ENCODE assay signal across 8 cellular contexts in the genomic region with DNA sequence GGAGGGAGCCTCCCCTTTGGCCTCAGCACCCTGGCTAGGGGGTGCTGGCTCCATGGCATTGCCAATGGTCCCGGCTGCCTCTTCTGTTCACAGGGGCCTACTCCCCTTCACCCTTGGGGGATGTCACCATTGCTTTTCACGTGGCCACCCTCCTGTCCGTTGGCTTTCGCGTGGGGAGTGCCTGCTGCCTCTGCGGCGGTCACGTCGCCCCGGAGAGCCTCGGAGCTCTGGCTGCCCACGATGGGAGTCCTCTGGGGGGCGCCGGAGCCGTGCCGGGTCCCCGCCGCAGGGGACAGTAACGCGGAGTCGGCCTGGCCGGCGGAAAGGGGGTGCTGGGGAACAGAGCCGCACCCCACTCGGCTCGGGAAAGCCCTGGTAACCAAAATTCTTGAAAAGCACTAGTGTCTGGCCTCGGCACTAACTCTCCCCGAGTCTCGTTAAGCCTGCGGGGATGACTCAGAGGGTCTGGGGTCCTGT. TPM values are rescaled to one million over a fixed set of nuclear protein-coding genes. Genes with fewer than 3 reads are reported as not detected.
DNase-seq lines count a peak whose midpoint lies in the region; ATAC-seq, FAIRE-seq and TF ChIP-seq lines count a peak whose summit lies in the region.

No MANE protein-coding gene starts in this region.

- peak overlapping the region; percentile 77 for H3K4me2 ChIP-seq in IMR-90 (ENCODE audit: low read depth, low read length)
- peak overlapping the region; percentile 72 to 86 for H3K4me2 ChIP-seq in H1 (ENCODE audit: insufficient read depth in 1 of 2, low read depth in 2 of 2, low read length in 2 of 2)

- H4K5ac ChIP-seq in IMR-90 (ENCODE audit: low read depth, low read length) (peak overlapping the region; percentile 80), H1 (ENCODE audit: insufficient read length, low read depth, low read length) (peak overlapping the region; percentile 92)

- H3K27ac Mint-ChIP-seq in CD4-positive, CD25-positive, alpha-beta regulatory T cell, result peak overlapping the region; percentile 72 to 90 (median 84)

- H3K4me3 Mint-ChIP-seq in CD4-positive, CD25-positive, alpha-beta regulatory T cell, result peak overlapping the region; percentile 85 to 87 (median 86)

- H2AK9ac ChIP-seq in IMR-90 (replicated peaks; ENCODE audit: low read depth, low read length, poor library complexity), result peak overlapping the region; percentile 59

- H3K79me2 ChIP-seq in H1 (ENCODE audit: control insufficient read depth in 1 of 2, insufficient read depth in 2 of 2, low read length in 2 of 2), result no peaks in the 10 kb centered on the region

- H3K27me3 Mint-ChIP-seq in CD4-positive, CD25-positive, alpha-beta regulatory T cell, result peaks cover 6% of the 10 kb centered on the region

- peak overlapping the region; percentile 87 for H3K4me3 ChIP-seq in CD4-positive, CD25-positive, alpha-beta regulatory T cell (ENCODE audit: low read depth, low read length)
- H3K4me3 ChIP-seq in IMR-90 (ENCODE audit: insufficient read depth, low read depth, low read length) (peak overlapping the region; percentile 79), WI38 (ENCODE audit: low read depth, low read length) (peak overlapping the region; percentile 84), H1 (ENCODE audit: extremely low read depth in 1 of 4, insufficient read depth in 2 of 4, low read depth in 3 of 4, low read length in 4 of 4) (peak overlapping the region; percentile 50 to 86 (median 82)), mononuclear cell (ENCODE audit: low read length) (peak overlapping the region; percentile 70)

- H2BK15ac ChIP-seq in IMR-90 (ENCODE audit: low read depth, low read length), result peak overlapping the region; percentile 34; the same call in 1 of the 3 replicates
- H2BK15ac ChIP-seq in H1 (ENCODE audit: low read length), result no peak overlapping the region; the same call in 1 of the 2 replicates

- peak overlapping the region; percentile 99 for H2AFZ ChIP-seq in IMR-90 (replicated peaks; ENCODE audit: low read length, poor library complexity)
- peak overlapping the region; percentile 34 for H2AFZ ChIP-seq in H1 (ENCODE audit: low read length)

- no peaks in the 10 kb centered on the region for H3K9me3 ChIP-seq in CD4-positive, CD25-positive, alpha-beta regulatory T cell (ENCODE audit: control insufficient read depth in 2 of 2, low read length in 2 of 2)
- H3K9me3 ChIP-seq in IMR-90 (ENCODE audit: control insufficient read depth, insufficient read depth, low read length) (no peaks in the 10 kb centered on the region), H1 (ENCODE audit: insufficient read depth in 2 of 2, low read depth in 1 of 2, low read length in 1 of 2) (no peaks in the 10 kb centered on the region), mononuclear cell (ENCODE audit: low read depth, low read length) (no peaks in the 10 kb centered on the region)

- no TSS peak for BruUV-seq in IMR-90 (replicated peaks; lab: Mats Ljungman, UMichigan)

- H3K27ac ChIP-seq in CD4-positive, CD25-positive, alpha-beta regulatory T cell (ENCODE audit: insufficient read depth, low read length, poor library complexity, severe bottlenecking), result peak overlapping the region; percentile 84
- H3K27ac ChIP-seq in IMR-90 (ENCODE audit: insufficient read depth, low read length) (peak overlapping the region; percentile 68), H1 (ENCODE audit: low read depth, low read length) (peak overlapping the region; percentile 77), substantia nigra (ENCODE audit: low read depth, low read length, poor library complexity, severe bottlenecking) (peak overlapping the region; percentile 78)

- H4K20me1 ChIP-seq in IMR-90 (ENCODE audit: insufficient read depth, low read length) (no peaks in the 10 kb centered on the region), H1 (replicated peaks in 1 of 2; ENCODE audit: control insufficient read depth in 1 of 2, insufficient read depth in 2 of 2, low read length in 2 of 2) (no peaks in the 10 kb centered on the region)

- H2BK5ac ChIP-seq in IMR-90 (ENCODE audit: low read depth, low read length, poor library complexity, severe bottlenecking) (peak overlapping the region; percentile 35), H1 (ENCODE audit: low read depth, low read length) (peak overlapping the region; percentile 46)

- H3K18ac ChIP-seq in IMR-90 (ENCODE audit: low read depth, low read length) (peak overlapping the region; percentile 72), H1 (ENCODE audit: extremely low read depth, low read length) (peak overlapping the region; percentile 98)

- H3K9ac ChIP-seq in IMR-90 (ENCODE audit: low read depth, low read length) (peak overlapping the region; percentile 74), H1 (replicated peaks in 1 of 4; ENCODE audit: extremely low read depth in 1 of 4, low read depth in 3 of 4, low read length in 3 of 4) (peak overlapping the region in 2 of 4 experiments; percentile 67 to 74; a peak in 4 of 7 replicates)

- H3K36me3 ChIP-seq in CD4-positive, CD25-positive, alpha-beta regulatory T cell (ENCODE audit: control insufficient read depth, insufficient read depth, low read length), result peaks cover 29% of the 10 kb centered on the region
- peaks cover 13% of the 10 kb centered on the region for H3K36me3 ChIP-seq in IMR-90 (ENCODE audit: control insufficient read depth, insufficient read depth, low read length)
- peaks cover 0 to 26% (median 10%) of the 10 kb centered on the region in 4 experiments; a peak in 6 of 8 replicates for H3K36me3 ChIP-seq in H1 (ENCODE audit: control insufficient read depth in 2 of 4, insufficient read depth in 4 of 4, low read length in 3 of 4)

- TF ChIP-seq POLR2A in IMR-90 (IDR thresholded peaks at IDR 0.05; ENCODE audit: low read depth, low read length) (no peak), H1 (IDR thresholded peaks at IDR 0.05; ENCODE audit: control extremely low read depth in 1 of 2, low read depth in 2 of 2, low read length in 2 of 2) (no peak)

- peaks cover 6% of the 10 kb centered on the region; the same call in 1 of the 2 replicates for H3K23me2 ChIP-seq in H1 (ENCODE audit: low read depth, low read length)

- peak overlapping the region; percentile 27 for H3K14ac ChIP-seq in IMR-90 (replicated peaks; ENCODE audit: low read depth, low read length)
- no peak overlapping the region for H3K14ac ChIP-seq in H1 (ENCODE audit: insufficient read length)

- H3K23ac ChIP-seq in IMR-90 (ENCODE audit: low read depth, low read length), result peak overlapping the region; percentile 76; the same call in 1 of the 2 replicates
- H3K23ac ChIP-seq in H1 (ENCODE audit: insufficient read length), result no peak overlapping the region

- peaks cover 23% of the 10 kb centered on the region for H3K36me3 Mint-ChIP-seq in CD4-positive, CD25-positive, alpha-beta regulatory T cell

- H3K9me1 ChIP-seq in IMR-90 (ENCODE audit: insufficient read depth, low read length), result peaks cover 2% of the 10 kb centered on the region

- TF ChIP-seq RAD21 in IMR-90 (IDR thresholded peaks at IDR 0.05; ENCODE audit: low read length) (no peak), H1 (IDR thresholded peaks at IDR 0.05 in 1 of 2, conservative IDR thresholded peaks at IDR 0.05 in 1 of 2; ENCODE audit: low read depth in 2 of 2, low read length in 2 of 2) (no peak; a peak in 1 of 4 replicates)

- CTCF ChIA-PET in IMR-90 (lab: Yijun Ruan, JAX) (interaction anchor here (0.6 to 1.2 kb wide), 4 partner anchors 9 to 289 kb away, joined by 3 to 4 read pairs (median 4); no protein-coding TSS in a partner anchor), H1 (lab: Charles Lee; ENCODE audit: partially characterized antibody) (interaction anchor here (0.7 to 4.2 kb wide), 20 partner anchors 9 to 286 kb away, joined by 3 to 35 read pairs (median 4); no protein-coding TSS in a partner anchor)

- intact Hi-C loops in IMR-90 (cut with micrococcal nuclease), result loop anchor here (5.0 kb wide), 1 partner anchor 401 kb away; no protein-coding TSS in a partner anchor

- peak in 2 of 3 donors; percentile 11 to 37 for DNase-seq in CD4-positive, CD25-positive, alpha-beta regulatory T cell
- DNase-seq in IMR-90 (no peak), H1 (ENCODE audit: low read depth in 1 of 2, low spot score in 2 of 2) (peak in 1 of 2 experiments; percentile 67), substantia nigra (lab: John Stamatoyannopoulos, UW) (peak in 26 of 49 donors; percentile 4 to 51 (median 23)), NCI-H774 (lab: John Stamatoyannopoulos, UW) (no peak)

- no peak for TF ChIP-seq EP300 in H1 (IDR thresholded peaks at IDR 0.05; ENCODE audit: borderline replicate concordance in 1 of 2, low read depth in 2 of 2, low read length in 2 of 2)

- H2BK20ac ChIP-seq in IMR-90 (ENCODE audit: low read depth, low read length) (peak overlapping the region; percentile 26; the same call in 1 of the 2 replicates), H1 (ENCODE audit: low read length) (no peak overlapping the region)

- peaks cover 33% of the 10 kb centered on the region for H3K4me1 ChIP-seq in CD4-positive, CD25-positive, alpha-beta regulatory T cell (ENCODE audit: control insufficient read depth, insufficient read depth, low read length, poor library complexity, severe bottlenecking)
- H3K4me1 ChIP-seq in IMR-90 (ENCODE audit: control insufficient read depth, insufficient read depth, low read length), result peaks cover 3% of the 10 kb centered on the region
- peaks cover 0 to 3% (median 0%) of the 10 kb centered on the region in 4 experiments; a peak in 3 of 7 replicates for H3K4me1 ChIP-seq in H1 (replicated peaks in 1 of 4; ENCODE audit: control insufficient read depth in 3 of 4, insufficient read depth in 4 of 4, low read length in 3 of 4)
- H3K4me1 ChIP-seq in mononuclear cell (ENCODE audit: insufficient read depth, low read length), result peaks cover 18% of the 10 kb centered on the region

- peak; percentile 5 to 15 for ATAC-seq in CD4-positive, CD25-positive, alpha-beta regulatory T cell (ENCODE audit: low read depth in 2 of 2)
- ATAC-seq in GM19395 (IDR thresholded peaks at IDR 0.05; ENCODE audit: unreplicated experiment), result peak; percentile 17
- peak; percentile 30 for ATAC-seq in IMR-90 (ENCODE audit: low read depth)

- H3K4ac ChIP-seq in IMR-90 (ENCODE audit: low read depth, low read length) (peak overlapping the region; percentile 67), H1 (replicated peaks; ENCODE audit: insufficient read length, low read depth, low read length) (peak overlapping the region; percentile 44)

- no peaks in the 10 kb centered on the region for H3K9me3 Mint-ChIP-seq in CD4-positive, CD25-positive, alpha-beta regulatory T cell

- dilution Hi-C loops in IMR-90 (cut with HindIII; ENCODE audit: low sequenced_read_pairs, unreplicated experiment), result no loop called here

- POLR2A ChIA-PET in IMR-90 (lab: Charles Lee; ENCODE audit: unreplicated experiment), result interaction anchor here (0.7 kb wide), 1 partner anchor 16 kb away, joined by 3 read pairs; no protein-coding TSS in a partner anchor
- POLR2A ChIA-PET in H1 (lab: Charles Lee; ENCODE audit: partially characterized antibody), result interaction anchor here (1.0 to 1.7 kb wide), 5 partner anchors 20 to 97 kb away, joined by 3 to 4 read pairs (median 4); no protein-coding TSS in a partner anchor

- no peaks in the 10 kb centered on the region for H3K27me3 ChIP-seq in CD4-positive, CD25-positive, alpha-beta regulatory T cell (ENCODE audit: control insufficient read depth, insufficient read depth, low read length)
- H3K27me3 ChIP-seq in IMR-90 (ENCODE audit: control insufficient read depth, insufficient read depth, low read length), result no peaks in the 10 kb centered on the region
- H3K27me3 ChIP-seq in H1 (replicated peaks in 1 of 4; ENCODE audit: control insufficient read depth in 3 of 4, extremely low read depth in 1 of 4, insufficient read depth in 3 of 4, low read length in 3 of 4), result no peaks in the 10 kb centered on the region; a peak in 1 of 7 replicates
- no peaks in the 10 kb centered on the region for H3K27me3 ChIP-seq in mononuclear cell (ENCODE audit: insufficient read depth, low read length)

- H4K8ac ChIP-seq in IMR-90 (ENCODE audit: low read depth in 2 of 2, low read length in 2 of 2) (peak overlapping the region; percentile 82 to 95), H1 (ENCODE audit: extremely low read depth, insufficient read depth, low read length) (peak overlapping the region; percentile 82; the same call in 1 of the 2 replicates)

- H3K4me1 Mint-ChIP-seq in CD4-positive, CD25-positive, alpha-beta regulatory T cell, result peaks cover 14 to 43% (median 27%) of the 10 kb centered on the region in 4 donors

- H2AK5ac ChIP-seq in IMR-90 (ENCODE audit: low read depth, low read length) (peak overlapping the region; percentile 49; the same call in 1 of the 2 replicates), H1 (ENCODE audit: low read depth, low read length) (no peak overlapping the region)

- H3K56ac ChIP-seq in IMR-90 (ENCODE audit: extremely low read depth, insufficient read depth, low read length) (peak overlapping the region; percentile 61; the same call in 1 of the 2 replicates), H1 (replicated peaks; ENCODE audit: insufficient read length, low read depth, low read length) (peak overlapping the region; percentile 62)

- peak overlapping the region; percentile 90 for H2BK12ac ChIP-seq in H1 (ENCODE audit: low read depth, low read length)

- H4K91ac ChIP-seq in IMR-90 (ENCODE audit: insufficient read depth, low read depth, low read length) (peak overlapping the region; percentile 77), H1 (replicated peaks; ENCODE audit: insufficient read length, low read length) (peak overlapping the region; percentile 38)

- H3K79me1 ChIP-seq in IMR-90 (ENCODE audit: low read depth in 1 of 2, low read length in 2 of 2) (peaks cover 16 to 29% of the 10 kb centered on the region in 2 experiments), H1 (ENCODE audit: low read depth, low read length) (no peaks in the 10 kb centered on the region; the same call in 1 of the 2 replicates)

- in situ Hi-C loops in IMR-90 (cut with MboI; ENCODE audit: low sequenced_read_pairs), result loop anchor here (25.0 kb wide), 1 partner anchor 566 kb away; no protein-coding TSS in a partner anchor

- TF ChIP-seq CTCF in IMR-90 (conservative IDR thresholded peaks at IDR 0.05; ENCODE audit: low read depth, low read length) (peak; percentile 26; the same call in 1 of the 2 replicates), WI38 (IDR thresholded peaks at IDR 0.05; ENCODE audit: low read depth, low read length) (no peak; the same call in 1 of the 2 replicates), H1 (IDR thresholded peaks at IDR 0.05; ENCODE audit: control extremely low read depth in 1 of 3, insufficient read depth in 1 of 3, low read depth in 1 of 3, low read length in 3 of 3) (peak in 1 of 3 experiments; percentile 22; a peak in 2 of 4 replicates)

- WGBS in IMR-90 (ENCODE audit: extremely low coverage in 2 of 2, insufficient read length in 1 of 2), 2 experiments, result 2% methylated on average over 29 of the region's 30 CpGs; no CpG with 5 or more reads in 1 of the 2 experiments
- 12% methylated on average over 14 of the region's 30 CpGs; no CpG with 5 or more reads in 1 of the 2 experiments for WGBS in H1 (ENCODE audit: extremely low coverage in 1 of 2, insufficient coverage in 1 of 2, insufficient read length in 1 of 2, insufficient replicate concordance in 2 of 2, low coverage in 1 of 2, low lambda C conversion rate in 2 of 2, missing lambda C conversion rate in 1 of 2), 2 experiments

- peak overlapping the region; percentile 77; the same call in 1 of the 2 replicates for H2BK120ac ChIP-seq in IMR-90 (ENCODE audit: low read depth, low read length)
- no peak overlapping the region for H2BK120ac ChIP-seq in H1 (replicated peaks; ENCODE audit: low read depth, low read length)

- FAIRE-seq in H1 (lab: Jason Lieb, UNC), result no peak

RNA-seq across cellular contexts. Expression of gene HEBP2, which starts 0.7 kb away (rescaled TPM):
- 57.5 TPM for total RNA-seq in CD4-positive, CD25-positive, alpha-beta regulatory T cell
- 100 to 1,000 TPM in 1 of 4 donors, 10 to 100 TPM in 3; 65.1 to 115 (median 81.0) TPM for polyA plus RNA-seq in CD4-positive, CD25-positive, alpha-beta regulatory T cell
- total RNA-seq in IMR-90 (2012; rRNA removed) (3.9 and 5.6 TPM in 2 replicates), mononuclear cell (52.9 TPM)
- polyA plus RNA-seq in IMR-90 (2012; rRNA removed) (6.1 and 14.9 TPM in 2 replicates), H1 (2011; rRNA removed) (6.5 and 12.0 TPM in 2 replicates)
- polyA plus RNA-seq in IMR-90 (2012; cell fraction: cytosol; rRNA removed), result 5.5 and 37.5 TPM in 2 replicates
- polyA plus RNA-seq in IMR-90 (2012; cell fraction: nucleus; rRNA removed; ENCODE audit: low replicate concordance), result 8.6 and 15.1 TPM in 2 replicates
- total RNA-seq in H1 (2021; fragmentation: NEBNext Ultra II Directional; extraction: Animal tissue kit (Norgen Biotek cat#: 25700)), result 37.9 and 42.8 TPM in 2 replicates
- 13.1 TPM for polyA plus RNA-seq in H1 (2011; cell fraction: cytosol; rRNA removed)
- polyA plus RNA-seq in H1 (2011; cell fraction: nucleus; rRNA removed), result 6.1 TPM
- polyA plus RNA-seq in H1 (2012, experiment 1 of 2), result 14.7 to 25.1 TPM (median 15.6 TPM) in 4 replicates
- polyA plus RNA-seq in H1 (2012, experiment 2 of 2), result 5.0 TPM
- 90.6 TPM for polyA plus RNA-seq in H1 (2013, experiment 1 of 2)
- polyA plus RNA-seq in H1 (2013, experiment 2 of 2), result 90.3 TPM
- polyA minus RNA-seq in H1 (2011; rRNA and poly(A)+ RNA removed), result 3.1 and 3.7 TPM in 2 replicates
- polyA minus RNA-seq in H1 (2011; cell fraction: cytosol; rRNA and poly(A)+ RNA removed), result 4.3 TPM
- 4.5 TPM for polyA minus RNA-seq in H1 (2011; cell fraction: nucleus; rRNA and poly(A)+ RNA removed)

RNA-seq across cellular contexts. Expression of gene SMIM28, which starts 25.7 kb away (rescaled TPM):
- total RNA-seq in CD4-positive, CD25-positive, alpha-beta regulatory T cell, result not detected
- not detected for polyA plus RNA-seq in CD4-positive, CD25-positive, alpha-beta regulatory T cell
- total RNA-seq in IMR-90 (2012; rRNA removed) (not detected in 2 replicates), mononuclear cell (not detected)
- polyA plus RNA-seq in IMR-90 (2012; rRNA removed) (not detected in 2 replicates), H1 (2011; rRNA removed) (not detected in 2 replicates)
- not detected in 2 replicates for polyA plus RNA-seq in IMR-90 (2012; cell fraction: cytosol; rRNA removed)
- polyA plus RNA-seq in IMR-90 (2012; cell fraction: nucleus; rRNA removed; ENCODE audit: low replicate concordance), result not detected in 2 replicates
- total RNA-seq in H1 (2021; fragmentation: NEBNext Ultra II Directional; extraction: Animal tissue kit (Norgen Biotek cat#: 25700)), result not detected in 2 replicates
- not detected for polyA plus RNA-seq in H1 (2011; cell fraction: cytosol; rRNA removed)
- polyA plus RNA-seq in H1 (2011; cell fraction: nucleus; rRNA removed), result not detected
- not detected in 4 replicates for polyA plus RNA-seq in H1 (2012, experiment 1 of 2)
- not detected for polyA plus RNA-seq in H1 (2012, experiment 2 of 2)
- not detected for polyA plus RNA-seq in H1 (2013, experiment 1 of 2)
- polyA plus RNA-seq in H1 (2013, experiment 2 of 2), result not detected
- not detected in 2 replicates for polyA minus RNA-seq in H1 (2011; rRNA and poly(A)+ RNA removed)
- not detected for polyA minus RNA-seq in H1 (2011; cell fraction: cytosol; rRNA and poly(A)+ RNA removed)
- not detected for polyA minus RNA-seq in H1 (2011; cell fraction: nucleus; rRNA and poly(A)+ RNA removed)

Comparison
In these comparisons a context has a peak if more than half of its experiments do, and no peak if none do; other contexts are left out.
1. DNase-seq: peak in CD4-positive, CD25-positive, alpha-beta regulatory T cell (2 of 3) and substantia nigra (26 of 49); none in IMR-90 (single experiment) and NCI-H774 (single experiment).
2. Peak in every context shown above with its lines, with median percentiles within 50 percentile points of each other: ATAC-seq, H3K27ac ChIP-seq and H3K4me3 ChIP-seq.